In the genomic region with DNA sequence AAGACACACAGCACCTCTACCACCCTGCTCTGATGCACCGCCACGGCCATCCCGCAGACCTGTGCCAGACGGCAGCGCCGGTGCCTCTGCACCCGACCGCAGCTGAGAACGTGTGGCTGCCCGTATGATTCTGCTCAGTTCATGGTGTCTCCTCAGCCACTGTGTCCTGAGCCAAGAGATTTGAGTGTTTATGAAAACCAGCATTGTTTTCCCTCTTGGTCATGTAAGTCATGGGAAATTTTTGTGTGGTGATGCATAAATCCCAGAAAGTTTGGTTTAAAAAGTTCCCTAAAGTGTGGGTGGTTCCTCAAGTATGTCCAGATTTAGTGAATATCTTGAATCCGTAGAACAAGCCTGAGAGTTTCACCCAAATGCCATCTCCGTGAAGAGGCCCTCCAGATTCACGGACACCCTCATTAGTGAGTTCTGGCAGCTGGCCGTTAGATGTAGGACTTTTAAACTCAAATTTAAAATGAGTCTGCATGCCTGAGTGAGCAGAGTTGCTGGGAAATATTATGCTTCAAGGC, we compare ENCODE assay signal across 12 cellular contexts. TPM values are rescaled to one million over a fixed set of nuclear protein-coding genes. Genes with fewer than 3 reads are reported as not detected.
DNase-seq lines count a peak whose midpoint lies in the region; ATAC-seq, FAIRE-seq and TF ChIP-seq lines count a peak whose summit lies in the region.
"Had no signal": no experiment of that assay in that cellular context is flagged by ENCODE, and none has a peak within 500 bp of the region (broad histone marks: within the 10 kb centered on the region; RNA-seq: fewer than 3 reads in every experiment).

No MANE protein-coding gene starts in this region.

- H3K4me1 ChIP-seq in spleen: peaks cover 0 to 7% (median 0%) of the 10 kb centered on the region in 6 donors

- TF ChIP-seq CTCF in bronchial epithelial cell (IDR thresholded peaks at IDR 0.05; ENCODE audit: insufficient read depth, low read length, severe bottlenecking) (no peak), spleen (IDR thresholded peaks at IDR 0.05 in 8 of 11, conservative IDR thresholded peaks at IDR 0.05 in 3 of 11) (no peak)

- WGBS in spleen, 5 donors: 84 to 92% (median 85%) methylated on average over 14 of the region's 14 CpGs

- no peaks in the 10 kb centered on the region for H3K36me3 ChIP-seq in bronchial epithelial cell (ENCODE audit: control insufficient read depth, insufficient read depth, low read length)
- no peaks in the 10 kb centered on the region for H3K36me3 ChIP-seq in spleen

- H3K27me3 ChIP-seq in bronchial epithelial cell (ENCODE audit: control insufficient read depth, insufficient read depth, low read length): peaks cover 3% of the 10 kb centered on the region
- no peaks in the 10 kb centered on the region for H3K27me3 ChIP-seq in spleen (replicated peaks in 1 of 7)

- intact Hi-C loops in spleen (cut with DNase I; ENCODE audit: low total_unique reads): no loop called here

- ATAC-seq in GM19395 (IDR thresholded peaks at IDR 0.05; ENCODE audit: unreplicated experiment) (no peak), HG03025 (IDR thresholded peaks at IDR 0.05; ENCODE audit: low FRiP score, unreplicated experiment) (no peak)
- ATAC-seq: Panc1 had no signal

- FAIRE-seq in bronchial epithelial cell (lab: Jason Lieb, UNC): no peak
- FAIRE-seq: frontal cortex had no signal

- H3K4me3 ChIP-seq in bronchial epithelial cell (ENCODE audit: low read depth, low read length): no peak overlapping the region
- no peak overlapping the region for H3K4me3 ChIP-seq in spleen

- TF ChIP-seq POLR2A in spleen (IDR thresholded peaks at IDR 0.05): no peak

- no peaks in the 10 kb centered on the region for H3K9me3 ChIP-seq in spleen

- peak overlapping the region in 7 of 8 donors; percentile 19 to 51 (median 30) for H3K27ac ChIP-seq in spleen

- DNase-seq in H4 (ENCODE audit: low spot score) (peak; percentile 90), bronchial epithelial cell (ENCODE audit: low read depth) (peak; percentile 65), kidney glomerular epithelial cell (lab: John Stamatoyannopoulos, UW) (peak; percentile 51), spleen (no peak), OCI-M1 (lab: John Stamatoyannopoulos, UW) (no peak), NCI-H1105 (lab: John Stamatoyannopoulos, UW) (no peak)
- DNase-seq: GF-D8, KBM-7 had no signal

RNA-seq across cellular contexts. Expression of a gene that starts 57.6 kb away (rescaled TPM):
- total RNA-seq in H4 (2014; rRNA removed; shearing (Covaris generic)): 2.4 TPM in 1 of 2 replicates, not detected in the other
- total RNA-seq in bronchial epithelial cell: 1.1 and 1.3 TPM in 2 replicates
- total RNA-seq in spleen: 10 to 100 TPM in 6 of 7 donors, 1 to 10 TPM in 1; 9.3 to 18.7 (median 14.2) TPM
- polyA plus RNA-seq in spleen: 10 to 100 TPM in 1 of 3 donors, 1 to 10 TPM in 2; 4.5 to 14.2 (median 9.3) TPM

Comparison
In these comparisons a context has a peak if more than half of its experiments do, and no peak if none do; other contexts are left out.
1. DNase-seq: peak in H4 (single experiment), bronchial epithelial cell (single experiment) and kidney glomerular epithelial cell (single experiment); none in spleen (single experiment), OCI-M1 (single experiment) and NCI-H1105 (single experiment).